Comparison of ENCODE assay signal across 2 cellular contexts in genomic region chr2:83072767-83073166, GRCh38.
TF ChIP-seq lines count a peak whose summit lies in the region.

No MANE protein-coding gene starts in this region.

TF ChIP-seq in liver, 16 proteins besides CTCF, POLR2A, EP300 and RAD21 (continued from another document):
- TF ChIP-seq SP1 (IDR thresholded peaks at IDR 0.05) = peak; percentile 42
- peak; percentile 41 for TF ChIP-seq HNF4G (IDR thresholded peaks at IDR 0.05)
- TF ChIP-seq ZBTB33 (IDR thresholded peaks at IDR 0.05) = peak; percentile 22
- no peak for TF ChIP-seq NR2F2 (IDR thresholded peaks at IDR 0.05)
- peak; percentile 67 to 68 for TF ChIP-seq RXRA (IDR thresholded peaks at IDR 0.05)
- TF ChIP-seq MAX (IDR thresholded peaks at IDR 0.05) = peak; percentile 21
- TF ChIP-seq EGR1 (IDR thresholded peaks at IDR 0.05; ENCODE audit: low read depth in 2 of 2) = no peak
- peak; percentile 63 for TF ChIP-seq ATF3 (IDR thresholded peaks at IDR 0.05)
- no peak for TF ChIP-seq GABPA (IDR thresholded peaks at IDR 0.05 in 1 of 2, conservative IDR thresholded peaks at IDR 0.05 in 1 of 2)
- peak; percentile 14 to 17 for TF ChIP-seq JUND (IDR thresholded peaks at IDR 0.05)
- no peak for TF ChIP-seq TAF1 (conservative IDR thresholded peaks at IDR 0.05)
- TF ChIP-seq YY1 (IDR thresholded peaks at IDR 0.05) = peak; percentile 35
- no peak for TF ChIP-seq FOXA1 (IDR thresholded peaks at IDR 0.05)
- TF ChIP-seq HNF4A (conservative IDR thresholded peaks at IDR 0.05) = peak; percentile 83 to 87
- no peak for TF ChIP-seq FOXA2 (IDR thresholded peaks at IDR 0.05)
TF ChIP-seq in liver: peak in this region for 9.

TF ChIP-seq in HepG2, 621 proteins besides CTCF, POLR2A, EP300 and RAD21 (continued from another document):
- no peak for TF ChIP-seq ZNF12 (CRISPR knock-in tag; IDR thresholded peaks at IDR 0.05)
- TF ChIP-seq ZNF749 (CRISPR knock-in tag; IDR thresholded peaks at IDR 0.05; ENCODE audit: borderline replicate concordance) = no peak
- TF ChIP-seq ZNF343 (CRISPR knock-in tag; IDR thresholded peaks at IDR 0.05) = no peak
- TF ChIP-seq SMAD1 (CRISPR knock-in tag; IDR thresholded peaks at IDR 0.05; ENCODE audit: borderline replicate concordance, low read depth) = no peak
- no peak for TF ChIP-seq ZNF710 (CRISPR knock-in tag; IDR thresholded peaks at IDR 0.05; ENCODE audit: borderline replicate concordance)
- TF ChIP-seq KDM6A (CRISPR knock-in tag; IDR thresholded peaks at IDR 0.05; ENCODE audit: low read depth) = no peak
- TF ChIP-seq KMT2A (CRISPR knock-in tag; IDR thresholded peaks at IDR 0.05) = no peak
